Comparison of ENCODE assay signal across 30 cellular contexts in genomic region chr2:178025551-178026185, GRCh38. TPM values are rescaled to one million over a fixed set of nuclear protein-coding genes. Genes with fewer than 3 reads are reported as not detected.
"Had no signal": no experiment of that assay in that cellular context is flagged by ENCODE, and none has a peak within 500 bp of the region (broad histone marks: within the 10 kb centered on the region; RNA-seq: fewer than 3 reads in every experiment).

No MANE protein-coding gene starts in this region.

- H3K4me1 ChIP-seq: colonic mucosa, esophagus squamous epithelium, left lung, neural progenitor cell, suprapubic skin, thyroid gland, vagina had no signal

- ATAC-seq: left lung; mucosa of descending colon; right cardiac atrium; stimulated activated naive CD8-positive, alpha-beta T cell treated with anti-CD3 and anti-CD28 coated beads, Interleukin-15, amount 100 ng/mL, for 72 hours had no signal

- H3K36me3 Mint-ChIP-seq: mesothelial cell of epicardium, naive B cell, neural progenitor cell had no signal

- H3K36me3 ChIP-seq: colonic mucosa, esophagus squamous epithelium, left lung, neural progenitor cell, suprapubic skin, thyroid gland, vagina had no signal

- H3K9ac ChIP-seq: neural progenitor cell, parathyroid adenoma had no signal

- H3K79me2 ChIP-seq: hepatocyte had no signal

- H3K4me2 ChIP-seq: hepatocyte, neural progenitor cell had no signal

- H3K27me3 Mint-ChIP-seq: central memory CD8-positive, alpha-beta T cell; stimulated activated naive CD8-positive, alpha-beta T cell treated with anti-CD3 and anti-CD28 coated beads, Interleukin-15, amount 100 ng/mL, for 72 hours had no signal

- FAIRE-seq: endothelial cell of umbilical vein, islet of Langerhans had no signal

- H2AFZ ChIP-seq: hepatocyte, neural progenitor cell, parathyroid adenoma had no signal

- H3K27ac ChIP-seq: colonic mucosa, esophagus squamous epithelium, hepatocyte, left lung, neural progenitor cell, parathyroid adenoma, skin epidermis, suprapubic skin, thyroid gland, vagina had no signal

- H3K4me3 Mint-ChIP-seq: central memory CD8-positive, alpha-beta T cell; mesothelial cell of epicardium; naive B cell; nephron; neural progenitor cell; stimulated activated naive CD8-positive, alpha-beta T cell treated with anti-CD3 and anti-CD28 coated beads, Interleukin-15, amount 100 ng/mL, for 72 hours had no signal

- DNase-seq: colonic mucosa; dermis blood vessel endothelial cell; effector memory CD4-positive, alpha-beta T cell; erythroblast; esophagus squamous epithelium; foreskin melanocyte; left lung; mesenchymal stem cell; mucosa of descending colon; naive B cell; right cardiac atrium; stimulated activated CD4-positive, alpha-beta T cell treated with anti-CD3 and anti-CD28 coated beads, Interleukin-15, amount 100 ng/mL, for 24 hours; stimulated activated CD4-positive, alpha-beta T cell treated with anti-CD3 and anti-CD28 coated beads, Interleukin-2, amount 100 ng/mL, for 48 hours; stimulated activated naive CD4-positive, alpha-beta T cell; stimulated activated naive CD8-positive, alpha-beta T cell treated with anti-CD3 and anti-CD28 coated beads, Interleukin-15, amount 100 ng/mL, for 72 hours; thyroid gland; trophoblast cell had no signal

- H3K4me1 Mint-ChIP-seq: central memory CD8-positive, alpha-beta T cell; mesothelial cell of epicardium; naive B cell; nephron; neural progenitor cell; stimulated activated naive CD8-positive, alpha-beta T cell treated with anti-CD3 and anti-CD28 coated beads, Interleukin-15, amount 100 ng/mL, for 72 hours had no signal

- H3K27me3 ChIP-seq: colonic mucosa, esophagus squamous epithelium, hepatocyte, left lung, neural progenitor cell, suprapubic skin, thyroid gland, vagina had no signal

- H3K4me3 ChIP-seq: colonic mucosa, esophagus squamous epithelium, hepatocyte, left lung, mucosa of descending colon, neural progenitor cell, skin epidermis, suprapubic skin, thyroid gland, vagina had no signal

- H3K27ac Mint-ChIP-seq: mesothelial cell of epicardium; naive B cell; nephron; neural progenitor cell; progenitor cell of endocrine pancreas; stimulated activated naive CD8-positive, alpha-beta T cell treated with anti-CD3 and anti-CD28 coated beads, Interleukin-15, amount 100 ng/mL, for 72 hours had no signal

- H3K9me3 ChIP-seq: colonic mucosa, esophagus squamous epithelium, left lung, mucosa of descending colon, suprapubic skin, thyroid gland, vagina had no signal

- H3K9me3 Mint-ChIP-seq: central memory CD8-positive, alpha-beta T cell; mesothelial cell of epicardium; nephron; neural progenitor cell; stimulated activated naive CD8-positive, alpha-beta T cell treated with anti-CD3 and anti-CD28 coated beads, Interleukin-15, amount 100 ng/mL, for 72 hours had no signal

RNA-seq across cellular contexts. Expression of gene PDE11A, which starts 46.9 kb away (rescaled TPM):
- total RNA-seq: lung microvascular endothelial cell had no signal
